ENCODE assay signal across 16 cellular contexts in genomic region chr1:50979964-50980363, GRCh38. TPM values are rescaled to one million over a fixed set of nuclear protein-coding genes. Genes with fewer than 3 reads are reported as not detected.
DNase-seq lines count a peak whose midpoint lies in the region; ATAC-seq, FAIRE-seq and TF ChIP-seq lines count a peak whose summit lies in the region.
"Had no signal": no experiment of that assay in that cellular context is flagged by ENCODE, and none has a peak within 500 bp of the region (broad histone marks: within the 10 kb centered on the region; RNA-seq: fewer than 3 reads in every experiment).

No MANE protein-coding gene starts in this region.

- TF ChIP-seq CTCF in heart left ventricle (IDR thresholded peaks at IDR 0.05) (no peak), epithelial cell of proximal tubule (conservative IDR thresholded peaks at IDR 0.05; ENCODE audit: low read depth, low read length) (no peak), tibial nerve (IDR thresholded peaks at IDR 0.05) (no peak)

- 57 to 85% (median 64%) methylated on average over 2 of the region's 2 CpGs for WGBS in heart left ventricle, 4 donors
- WGBS in tibial nerve, 2 donors: 67 to 83% methylated on average over 2 of the region's 2 CpGs
- 68 to 81% (median 73%) methylated on average over 2 of the region's 2 CpGs for WGBS in small intestine, 3 donors

- no peaks in the 10 kb centered on the region for H3K9me3 ChIP-seq in heart left ventricle
- H3K9me3 ChIP-seq in MG63: no peaks in the 10 kb centered on the region
- no peaks in the 10 kb centered on the region for H3K9me3 ChIP-seq in tibial nerve
- no peaks in the 10 kb centered on the region for H3K9me3 ChIP-seq in small intestine (ENCODE audit: control insufficient read depth, low read depth)

- DNase-seq in heart left ventricle: no peak
- DNase-seq in cardiac septum (ENCODE audit: low spot score): no peak
- no peak for DNase-seq in MG63
- no peak for DNase-seq in epithelial cell of proximal tubule (ENCODE audit: low read depth)
- no peak for DNase-seq in tibial nerve (ENCODE audit: low spot score in 2 of 2)
- no peak for DNase-seq in small intestine
- DNase-seq in DMS53 (lab: John Stamatoyannopoulos, UW): no peak
- no peak for DNase-seq in NCI-H146 (lab: John Stamatoyannopoulos, UW)
- DNase-seq: activated CD4-positive, alpha-beta T cell treated with anti-CD3 and anti-CD28 coated beads for 4 hours; activated effector memory CD4-positive, alpha-beta T cell treated with anti-CD3 and anti-CD28 coated beads, Interleukin-2, amount 50 U/mL, for 16 hours; CD4-positive, CD25-positive, alpha-beta regulatory T cell; GOT3; midbrain; NCI-H226 had no signal

- peaks cover 0 to 61% (median 6%) of the 10 kb centered on the region in 12 donors for H3K4me1 ChIP-seq in heart left ventricle
- H3K4me1 ChIP-seq in tibial nerve: peaks cover 0 to 9% (median 0%) of the 10 kb centered on the region in 4 donors
- H3K4me1 ChIP-seq in small intestine (ENCODE audit: control insufficient read depth in 2 of 2, insufficient read depth in 1 of 2, low read depth in 1 of 2, low read length in 1 of 2): no peaks in the 10 kb centered on the region

- H3K27ac ChIP-seq in heart left ventricle (peak overlapping the region; percentile 93 to 100 (median 99)), tibial nerve (peak overlapping the region; percentile 83 to 98 (median 94)), small intestine (ENCODE audit: low read depth in 1 of 2, low read length in 1 of 2) (no peak overlapping the region)

- no peak for TF ChIP-seq EP300 in tibial nerve (IDR thresholded peaks at IDR 0.05)

- no peaks in the 10 kb centered on the region for H3K36me3 ChIP-seq in heart left ventricle
- H3K36me3 ChIP-seq in MG63: peaks cover 1% of the 10 kb centered on the region
- H3K36me3 ChIP-seq in tibial nerve: no peaks in the 10 kb centered on the region
- no peaks in the 10 kb centered on the region for H3K36me3 ChIP-seq in small intestine (ENCODE audit: control insufficient read depth in 2 of 2, insufficient read depth in 2 of 2, low read length in 2 of 2)

- no peak for ATAC-seq in heart left ventricle
- ATAC-seq: esophagus mucosa had no signal

- H3K4me3 ChIP-seq in heart left ventricle: peak overlapping the region in 8 of 12 donors; percentile 79 to 94 (median 85)
- H3K4me3 ChIP-seq in MG63: peak overlapping the region; percentile 76
- H3K4me3 ChIP-seq in epithelial cell of proximal tubule (ENCODE audit: low read depth, low read length): peak overlapping the region; percentile 72
- no peak overlapping the region for H3K4me3 ChIP-seq in tibial nerve
- H3K4me3 ChIP-seq in small intestine (ENCODE audit: low read depth in 1 of 2, low read length in 2 of 2): no peak overlapping the region
- H3K4me3 ChIP-seq: smooth muscle cell had no signal

- intact Hi-C loops in heart left ventricle (cut with DNase I) (loop anchor here in 1 of 10 donors (10.0 kb wide), 1 partner anchor 255 kb away; the partner anchor contains the start of gene RNF11), cardiac septum (cut with DNase I) (no loop called here)

- no peak for FAIRE-seq in small intestine (lab: Jason Lieb, UNC)

- peaks cover 0 to 10% (median 0%) of the 10 kb centered on the region in 9 donors for H3K27me3 ChIP-seq in heart left ventricle
- no peaks in the 10 kb centered on the region for H3K27me3 ChIP-seq in MG63
- no peaks in the 10 kb centered on the region for H3K27me3 ChIP-seq in tibial nerve
- H3K27me3 ChIP-seq in small intestine (ENCODE audit: control insufficient read depth in 2 of 2, insufficient read depth in 2 of 2, low read length in 2 of 2): no peaks in the 10 kb centered on the region

- TF ChIP-seq POLR2A in heart left ventricle (IDR thresholded peaks at IDR 0.05): no peak
- TF ChIP-seq POLR2A in tibial nerve (IDR thresholded peaks at IDR 0.05): no peak

RNA-seq across cellular contexts. Expression of gene CDKN2C, which starts 9.9 kb away (rescaled TPM):
- 10 to 100 TPM; 11.2 to 18.8 (median 16.0) TPM for total RNA-seq in heart left ventricle
- polyA plus RNA-seq in heart left ventricle: 10 to 100 TPM; 12.7 TPM
- total RNA-seq in cardiac septum: 9.8 TPM
- 80.5 and 107 TPM in 2 replicates for total RNA-seq in MG63 (2014; rRNA removed; shearing (Covaris generic); ENCODE audit: low replicate concordance)
- total RNA-seq in epithelial cell of proximal tubule: 2.8 and 3.0 TPM in 2 replicates
- total RNA-seq in tibial nerve: 10 to 100 TPM; 16.1 to 30.2 (median 28.5) TPM
- 10 to 100 TPM; 12.5 to 18.3 (median 15.1) TPM for polyA plus RNA-seq in small intestine

RNA-seq across cellular contexts. Expression of gene FAF1, which starts 19.9 kb away (rescaled TPM):
- 100 to 1,000 TPM in 1 of 9 donors, 10 to 100 TPM in 8; 46.6 to 112 (median 83.6) TPM for total RNA-seq in heart left ventricle
- polyA plus RNA-seq in heart left ventricle: 10 to 100 TPM; 41.0 to 76.0 TPM
- total RNA-seq in cardiac septum: 81.0 TPM
- 58.6 and 111 TPM in 2 replicates for total RNA-seq in MG63 (2014; rRNA removed; shearing (Covaris generic); ENCODE audit: low replicate concordance)
- 52.2 and 54.1 TPM in 2 replicates for total RNA-seq in epithelial cell of proximal tubule
- total RNA-seq in tibial nerve: 10 to 100 TPM; 25.1 to 55.7 (median 38.8) TPM
- polyA plus RNA-seq in small intestine: 10 to 100 TPM; 19.5 to 37.2 (median 27.8) TPM

Comparison
In these comparisons a context has a peak if more than half of its experiments do, and no peak if none do; other contexts are left out.
1. H3K27ac ChIP-seq: peak in heart left ventricle (12 of 12) and tibial nerve (4 of 4); none in small intestine (0 of 2).
2. H3K4me3 ChIP-seq: peak in heart left ventricle (8 of 12), MG63 (single experiment) and epithelial cell of proximal tubule (single experiment); none in tibial nerve (0 of 4) and small intestine (0 of 2).